In genomic region chr1:234816186-234816851, GRCh38 we compare ENCODE assay signal across 7 cellular contexts.
DNase-seq lines count a peak whose midpoint lies in the region; ATAC-seq and TF ChIP-seq lines count a peak whose summit lies in the region.
"Not testable (repeated sequence)": the region's sequence is repeated elsewhere in the genome, so short reads cannot be mapped to it uniquely, and the experiment has no call there.

No MANE protein-coding gene starts in this region.

- not testable (repeated sequence) for H3K23ac ChIP-seq in mesenchymal stem cell (ENCODE audit: low read length in 2 of 2)

- not testable (repeated sequence) for H3K27me3 ChIP-seq in GM23338 (ENCODE audit: insufficient read depth); gastroesophageal sphincter; mesenchymal stem cell (ENCODE audit: control insufficient read depth in 1 of 2, insufficient read depth in 1 of 2, low read length in 2 of 2); psoas muscle (ENCODE audit: insufficient read depth in 3 of 3, low read length in 2 of 3); suprapubic skin

- DNase-seq in GM23338 (ENCODE audit: low spot score); coronary artery (ENCODE audit: low spot score); mesenchymal stem cell: not testable (repeated sequence)
- peak; percentile 7 for DNase-seq in inferior parietal cortex (ENCODE audit: extremely low spot score)
- peak; percentile 69 to 86 for DNase-seq in psoas muscle
- peak; percentile 89 for DNase-seq in suprapubic skin (ENCODE audit: low spot score in 2 of 2)

- not testable (repeated sequence) for H3K9me3 ChIP-seq in gastroesophageal sphincter; mesenchymal stem cell (ENCODE audit: control insufficient read depth, low read length); psoas muscle; suprapubic skin

- H3K18ac ChIP-seq in mesenchymal stem cell (ENCODE audit: low read depth in 1 of 2, low read length in 2 of 2), result not testable (repeated sequence)

- H3K4me3 ChIP-seq in GM23338; mesenchymal stem cell (ENCODE audit: insufficient read depth in 1 of 2, low read depth in 1 of 2, low read length in 2 of 2); suprapubic skin: not testable (repeated sequence)
- peak overlapping the region; percentile 44 for H3K4me3 ChIP-seq in coronary artery
- H3K4me3 ChIP-seq in gastroesophageal sphincter, result peak overlapping the region in 1 of 2 donors; percentile 18
- peak overlapping the region; percentile 44 for H3K4me3 ChIP-seq in psoas muscle

- H2BK5ac ChIP-seq in mesenchymal stem cell (ENCODE audit: low read depth, low read length, poor library complexity, severe bottlenecking), result peak overlapping the region; percentile 57

- not testable (repeated sequence) for H3K27me3 Mint-ChIP-seq in GM23338 (ENCODE audit: insufficient read depth, low read depth, poor library complexity)

- not testable (repeated sequence) for TF ChIP-seq EP300 in gastroesophageal sphincter (IDR thresholded peaks at IDR 0.05); suprapubic skin (IDR thresholded peaks at IDR 0.05)

- H3K4me1 ChIP-seq in GM23338 (ENCODE audit: insufficient read depth); psoas muscle: not testable (repeated sequence)
- peaks cover 4 to 20% (median 4%) of the 10 kb centered on the region in 3 donors for H3K4me1 ChIP-seq in gastroesophageal sphincter
- peaks cover 10% of the 10 kb centered on the region for H3K4me1 ChIP-seq in mesenchymal stem cell (ENCODE audit: control insufficient read depth, insufficient read depth, low read depth, low read length)
- peaks cover 17% of the 10 kb centered on the region for H3K4me1 ChIP-seq in suprapubic skin

- H2BK12ac ChIP-seq in mesenchymal stem cell (ENCODE audit: low read length in 2 of 2), result not testable (repeated sequence)

- H4K20me1 ChIP-seq in GM23338 (replicated peaks; ENCODE audit: insufficient read depth), result not testable (repeated sequence)

- H3F3A ChIP-seq in GM23338 (replicated peaks; ENCODE audit: low read depth), result not testable (repeated sequence)

- H3K27ac ChIP-seq in GM23338 (ENCODE audit: low read depth), result not testable (repeated sequence)
- H3K27ac ChIP-seq in coronary artery (peak overlapping the region in 1 of 2 donors; percentile 71), gastroesophageal sphincter (peak overlapping the region; percentile 82 to 99 (median 87)), mesenchymal stem cell (ENCODE audit: low read length, poor library complexity, severe bottlenecking) (peak overlapping the region; percentile 84), psoas muscle (peak overlapping the region; percentile 41), suprapubic skin (peak overlapping the region; percentile 81)

- not testable (repeated sequence) for H3K9ac ChIP-seq in mesenchymal stem cell (ENCODE audit: low read length)

- H3K9me3 Mint-ChIP-seq in GM23338, result not testable (repeated sequence)

- H2AFZ ChIP-seq in GM23338; mesenchymal stem cell (ENCODE audit: low read depth, low read length): not testable (repeated sequence)

- H3K79me2 ChIP-seq in GM23338 (replicated peaks; ENCODE audit: insufficient read depth), result not testable (repeated sequence)

- H3K14ac ChIP-seq in mesenchymal stem cell (ENCODE audit: low read length in 2 of 2), result not testable (repeated sequence)

- not testable (repeated sequence) for TF ChIP-seq POLR2A in gastroesophageal sphincter (IDR thresholded peaks at IDR 0.05); suprapubic skin (IDR thresholded peaks at IDR 0.05)

- H2AK5ac ChIP-seq in mesenchymal stem cell (ENCODE audit: low read length, severe bottlenecking), result not testable (repeated sequence)

- peak; percentile 18; the same call in 1 of the 3 replicates for ATAC-seq in GM23338
- peak; percentile 83 for ATAC-seq in gastroesophageal sphincter
- peak; percentile 49 to 76 (median 60) for ATAC-seq in psoas muscle

- H4K91ac ChIP-seq in mesenchymal stem cell (ENCODE audit: low read length), result not testable (repeated sequence)

- H2BK15ac ChIP-seq in mesenchymal stem cell (ENCODE audit: low read depth, poor library complexity, severe bottlenecking), result not testable (repeated sequence)

- H3K27ac Mint-ChIP-seq in GM23338, result not testable (repeated sequence)

- H3K79me1 ChIP-seq in mesenchymal stem cell (replicated peaks; ENCODE audit: low read length, poor library complexity, severe bottlenecking), result not testable (repeated sequence)

- intact Hi-C loops in psoas muscle (cut with DNase I), result not testable (repeated sequence)

- not testable (repeated sequence) for H3K4me2 ChIP-seq in GM23338; mesenchymal stem cell (ENCODE audit: low read length, poor library complexity, severe bottlenecking)

- H2BK120ac ChIP-seq in mesenchymal stem cell (ENCODE audit: low read depth, low read length), result not testable (repeated sequence)

- not testable (repeated sequence) for H3K4me3 Mint-ChIP-seq in GM23338

- H3K4ac ChIP-seq in mesenchymal stem cell (ENCODE audit: low read depth in 1 of 2, low read length in 2 of 2), result not testable (repeated sequence)

- H3K36me3 Mint-ChIP-seq in GM23338 (ENCODE audit: low read depth), result not testable (repeated sequence)

- WGBS in gastroesophageal sphincter (ENCODE audit: low coverage in 1 of 2), 2 donors, result 40% methylated on average over 1 of the region's 26 CpGs; no CpG with 5 or more reads in 1 of the 2 donors
- WGBS in mesenchymal stem cell, result 100% methylated on average over 3 of the region's 26 CpGs
- WGBS in psoas muscle, 3 donors, result 24 to 35% (median 28%) methylated on average over 19 to 20 of the region's 26 CpGs
- WGBS in suprapubic skin, result 27% methylated on average over 12 of the region's 26 CpGs

- TF ChIP-seq CTCF in GM23338 (conservative IDR thresholded peaks at IDR 0.05; ENCODE audit: low read depth in 2 of 2); coronary artery (IDR thresholded peaks at IDR 0.05); gastroesophageal sphincter (IDR thresholded peaks at IDR 0.05); psoas muscle (IDR thresholded peaks at IDR 0.05); suprapubic skin (IDR thresholded peaks at IDR 0.05): not testable (repeated sequence)

- H4K8ac ChIP-seq in mesenchymal stem cell (ENCODE audit: low read length), result not testable (repeated sequence)

- H3K4me1 Mint-ChIP-seq in GM23338, result not testable (repeated sequence)

- not testable (repeated sequence) for H3K9me2 ChIP-seq in GM23338 (ENCODE audit: insufficient read depth)

- H3K36me3 ChIP-seq in GM23338 (ENCODE audit: insufficient read depth); gastroesophageal sphincter; mesenchymal stem cell (ENCODE audit: control insufficient read depth in 1 of 2, insufficient read depth in 2 of 2, low read depth in 1 of 2, low read length in 2 of 2); psoas muscle (ENCODE audit: insufficient read depth in 1 of 2, low read depth in 1 of 2); suprapubic skin: not testable (repeated sequence)

Comparison
In these comparisons a context has a peak if more than half of its experiments do, and no peak if none do; other contexts are left out.
1. ATAC-seq: peak in every context shown above with its lines; median percentile 83 in gastroesophageal sphincter; 60 in psoas muscle; 18 in GM23338.